1 cellular context compared by ENCODE assay signal in genomic region chr15:42495361-42496212, GRCh38.
A peak's percentile ranks its signal among the peaks of the same experiment; 100 is the strongest.
TF ChIP-seq lines count a peak whose summit lies in the region.

Gene SNAP23 (plus strand): TSS chr15:42495634. CDS start chr15:42511847, 16,213 bp downstream.

TF ChIP-seq in HepG2, 621 proteins besides CTCF, POLR2A, EP300 and RAD21 (continued from another document and continues in another):
- TF ChIP-seq ARID3A (IDR thresholded peaks at IDR 0.05; ENCODE audit: low read depth, low read length) (peak; percentile 35; the same call in 1 of the 2 replicates), SCMH1 (CRISPR knock-in tag; IDR thresholded peaks at IDR 0.05; ENCODE audit: borderline replicate concordance) (no peak), ELF4 (CRISPR knock-in tag; IDR thresholded peaks at IDR 0.05; ENCODE audit: borderline replicate concordance) (0 out of 2 replicates have a peak, but pooled peaks have one; percentile 46), STAG1 (CRISPR knock-in tag; IDR thresholded peaks at IDR 0.05) (no peak), ZSCAN5A (CRISPR knock-in tag; IDR thresholded peaks at IDR 0.05; ENCODE audit: borderline replicate concordance) (no peak; the same call in 1 of the 2 replicates), CEBPG (CRISPR knock-in tag; IDR thresholded peaks at IDR 0.05) (0 out of 2 replicates have a peak, but pooled peaks have one; percentile 23), CREB1 (IDR thresholded peaks at IDR 0.05) (peak; percentile 53), CREB1 (CRISPR knock-in tag; IDR thresholded peaks at IDR 0.05) (peak; percentile 84), NFYC (CRISPR knock-in tag; IDR thresholded peaks at IDR 0.05) (peak; percentile 89), NCOA1 (CRISPR knock-in tag; IDR thresholded peaks at IDR 0.05) (no peak), ZBTB7B (CRISPR knock-in tag; IDR thresholded peaks at IDR 0.05) (no peak), STAT5B (CRISPR knock-in tag; IDR thresholded peaks at IDR 0.05) (no peak), MAFG (CRISPR knock-in tag; IDR thresholded peaks at IDR 0.05) (no peak), IRF2 (CRISPR knock-in tag; IDR thresholded peaks at IDR 0.05) (peak; percentile 15; the same call in 1 of the 2 replicates), CHD4 (IDR thresholded peaks at IDR 0.05; ENCODE audit: borderline replicate concordance, low read length) (no peak), NCOA5 (CRISPR knock-in tag; IDR thresholded peaks at IDR 0.05) (no peak), NR2C2 (CRISPR knock-in tag; IDR thresholded peaks at IDR 0.05; ENCODE audit: borderline replicate concordance) (0 out of 2 replicates have a peak, but pooled peaks have one; percentile 30), ZNF570 (CRISPR knock-in tag; IDR thresholded peaks at IDR 0.05; ENCODE audit: borderline replicate concordance) (no peak), SALL2 (CRISPR knock-in tag; IDR thresholded peaks at IDR 0.05) (peak; percentile 53; the same call in 1 of the 2 replicates), ZFP36L1 (CRISPR knock-in tag; IDR thresholded peaks at IDR 0.05) (no peak), IKZF1 (IDR thresholded peaks at IDR 0.05) (no peak), SNAPC2 (CRISPR knock-in tag; IDR thresholded peaks at IDR 0.05) (0 out of 2 replicates have a peak, but pooled peaks have one; percentile 25), ZC3H4 (CRISPR knock-in tag; IDR thresholded peaks at IDR 0.05; ENCODE audit: borderline replicate concordance) (no peak), SAP130 (CRISPR knock-in tag; IDR thresholded peaks at IDR 0.05; ENCODE audit: low read depth) (peak; percentile 97), ZNF605 (CRISPR knock-in tag; IDR thresholded peaks at IDR 0.05) (peak; percentile 67), SATB2 (CRISPR knock-in tag; IDR thresholded peaks at IDR 0.05) (no peak), GATAD2A (CRISPR knock-in tag; IDR thresholded peaks at IDR 0.05) (0 out of 2 replicates have a peak, but pooled peaks have one; percentile 12), RXRB (CRISPR knock-in tag; IDR thresholded peaks at IDR 0.05; ENCODE audit: borderline replicate concordance) (peak; percentile 34; the same call in 1 of the 2 replicates), ZNF512B (CRISPR knock-in tag; IDR thresholded peaks at IDR 0.05; ENCODE audit: borderline replicate concordance) (no peak), ZNF589 (CRISPR knock-in tag; conservative IDR thresholded peaks at IDR 0.05) (no peak), ZKSCAN8 (CRISPR knock-in tag; IDR thresholded peaks at IDR 0.05; ENCODE audit: borderline replicate concordance) (no peak), TCF7L2 (IDR thresholded peaks at IDR 0.05; ENCODE audit: low read depth, low read length) (no peak), MYPOP (CRISPR knock-in tag; IDR thresholded peaks at IDR 0.05) (peak; percentile 39; the same call in 1 of the 2 replicates), SP140L (CRISPR knock-in tag; IDR thresholded peaks at IDR 0.05; ENCODE audit: borderline replicate concordance) (no peak), ZNF709 (CRISPR knock-in tag; IDR thresholded peaks at IDR 0.05) (0 out of 2 replicates have a peak, but pooled peaks have one; percentile 59), CHD2 (IDR thresholded peaks at IDR 0.05; ENCODE audit: low read depth, low read length) (0 out of 2 replicates have a peak, but pooled peaks have one; percentile 20), MTA1 (CRISPR knock-in tag; IDR thresholded peaks at IDR 0.05; ENCODE audit: borderline replicate concordance) (0 out of 2 replicates have a peak, but pooled peaks have one; percentile 48), ZNF121 (CRISPR knock-in tag; IDR thresholded peaks at IDR 0.05) (no peak), POLR2G (IDR thresholded peaks at IDR 0.05; ENCODE audit: low read depth, low read length) (peak; percentile 94), ZNF747 (CRISPR knock-in tag; IDR thresholded peaks at IDR 0.05; ENCODE audit: borderline replicate concordance) (no peak), TEF (CRISPR knock-in tag; IDR thresholded peaks at IDR 0.05) (no peak), TFE3 (CRISPR knock-in tag; IDR thresholded peaks at IDR 0.05) (no peak; the same call in none of the 2 replicates), ZNF598 (CRISPR knock-in tag; IDR thresholded peaks at IDR 0.05; ENCODE audit: borderline replicate concordance) (no peak; the same call in 1 of the 2 replicates), ZGPAT (CRISPR knock-in tag; IDR thresholded peaks at IDR 0.05) (no peak; the same call in 1 of the 2 replicates), DMAP1 (CRISPR knock-in tag; IDR thresholded peaks at IDR 0.05) (no peak; the same call in 1 of the 2 replicates), MAZ (IDR thresholded peaks at IDR 0.05; ENCODE audit: borderline replicate concordance, low read depth, low read length) (0 out of 2 replicates have a peak, but pooled peaks have one; percentile 40), MAZ (CRISPR knock-in tag; IDR thresholded peaks at IDR 0.05; ENCODE audit: low read depth) (no peak), HCFC1 (IDR thresholded peaks at IDR 0.05; ENCODE audit: low read depth, low read length) (no peak), BORCS8-MEF2B (CRISPR knock-in tag; IDR thresholded peaks at IDR 0.05) (no peak), DZIP1 (CRISPR knock-in tag; IDR thresholded peaks at IDR 0.05) (no peak), KDM2A (CRISPR knock-in tag; IDR thresholded peaks at IDR 0.05; ENCODE audit: borderline replicate concordance, low read depth) (peak; percentile 74), RFX1 (IDR thresholded peaks at IDR 0.05) (no peak), ZNF34 (CRISPR knock-in tag; IDR thresholded peaks at IDR 0.05; ENCODE audit: borderline replicate concordance) (no peak), SYNCRIP (IDR thresholded peaks at IDR 0.05; ENCODE audit: insufficient read depth, low read depth, low read length) (no peak), ZFP91 (CRISPR knock-in tag; IDR thresholded peaks at IDR 0.05; ENCODE audit: borderline replicate concordance) (peak; percentile 69; the same call in 1 of the 2 replicates), MEIS1 (CRISPR knock-in tag; IDR thresholded peaks at IDR 0.05; ENCODE audit: borderline replicate concordance) (peak; percentile 66; the same call in 1 of the 2 replicates), PCBP1 (IDR thresholded peaks at IDR 0.05; ENCODE audit: borderline replicate concordance, low read depth, low read length) (no peak)
